Comparison of ENCODE assay signal across 30 cellular contexts in genomic region chr15:89323825-89324224, GRCh38.
"Had no signal": no experiment of that assay in that cellular context is flagged by ENCODE, and none has a peak within 500 bp of the region (broad histone marks: within the 10 kb centered on the region; RNA-seq: fewer than 3 reads in every experiment).

No MANE protein-coding gene starts in this region.

- H3K4me1 ChIP-seq: ascending aorta, parathyroid adenoma, psoas muscle, thyroid gland had no signal

- H3K9me3 ChIP-seq: ascending aorta, psoas muscle, right atrium auricular region, spleen, stomach, thyroid gland, upper lobe of left lung, vagina had no signal

- H3K9ac ChIP-seq: parathyroid adenoma had no signal

- H3K4me3 ChIP-seq: ascending aorta, cardiac muscle cell, coronary artery, dorsolateral prefrontal cortex, psoas muscle, right atrium auricular region, spleen, stomach, thyroid gland, upper lobe of left lung, vagina had no signal

- H3K27ac ChIP-seq: ascending aorta, cardiac muscle cell, coronary artery, parathyroid adenoma, psoas muscle, right atrium auricular region, spleen, stomach, thyroid gland, upper lobe of left lung, vagina had no signal

- ATAC-seq: naive thymus-derived CD8-positive, alpha-beta T cell; psoas muscle; T-cell had no signal

- H3K79me2 ChIP-seq: parathyroid adenoma had no signal

- H3K4me1 Mint-ChIP-seq: activated B cell treated with CpG ODN at 0.5 μM for 24 hours, brain, neural crest cell had no signal

- H3K4me3 Mint-ChIP-seq: activated B cell treated with CpG ODN at 0.5 μM for 24 hours; activated naive CD8-positive, alpha-beta T cell; activated T-helper 1 cell treated with anti-CD3 and anti-CD28 coated beads, Interleukin-12 subunit alpha, Interleukin-12 subunit beta, Interleukin-2, Interleukin-4 antibody, amounts not matched to agents 30 ng/mL and 10 ng/mL and 1 ng/mL, durations not matched to agents 14 hours and 24 hours and 36 hours; brain; naive thymus-derived CD8-positive, alpha-beta T cell; neural crest cell; T-cell; T-helper 2 cell treated with Interferon-gamma antibody and Interleukin-4, amounts not matched to agents 5 μg/mL and 100 μg/mL, for 36 hours had no signal

- H3K27me3 ChIP-seq: ascending aorta, cardiac muscle cell, dorsolateral prefrontal cortex, right atrium auricular region, spleen, stomach, thyroid gland, upper lobe of left lung, vagina had no signal

- H3K27me3 Mint-ChIP-seq: activated B cell treated with CpG ODN at 0.5 μM for 24 hours; activated naive CD8-positive, alpha-beta T cell; naive thymus-derived CD8-positive, alpha-beta T cell; T-cell had no signal

- H2AFZ ChIP-seq: parathyroid adenoma had no signal

- H3K9me3 Mint-ChIP-seq: activated B cell treated with CpG ODN at 0.5 μM for 24 hours; activated T-helper 1 cell treated with anti-CD3 and anti-CD28 coated beads, Interleukin-12 subunit alpha, Interleukin-12 subunit beta, Interleukin-2, Interleukin-4 antibody, amounts not matched to agents 30 ng/mL and 10 ng/mL and 1 ng/mL, durations not matched to agents 14 hours and 24 hours and 36 hours; brain; naive thymus-derived CD8-positive, alpha-beta T cell; neural crest cell; T-cell; T-helper 2 cell treated with Interferon-gamma antibody and Interleukin-4, amounts not matched to agents 5 μg/mL and 100 μg/mL, for 36 hours had no signal

- FAIRE-seq: endothelial cell of umbilical vein had no signal

- DNase-seq: activated B cell treated with CpG ODN at 0.5 μM for 24 hours; activated CD4-positive, alpha-beta T cell treated with anti-CD3 and anti-CD28 coated beads, Interleukin-2, amount 50 U/mL, for 1 hour; activated gamma-delta T cell; activated T-cell treated with anti-CD3 and anti-CD28 coated beads for 4 hours; dorsolateral prefrontal cortex; foreskin fibroblast; head of caudate nucleus; hypothalamus; midbrain; naive thymus-derived CD8-positive, alpha-beta T cell; nucleus accumbens; psoas muscle; spleen; stimulated activated CD4-positive, alpha-beta T cell treated with anti-CD3 and anti-CD28 coated beads, Interleukin-2, amount 100 ng/mL, for 48 hours; stomach; T-cell; thyroid gland; upper lobe of left lung had no signal

- H3K27ac Mint-ChIP-seq: activated B cell treated with CpG ODN at 0.5 μM for 24 hours; activated T-helper 1 cell treated with anti-CD3 and anti-CD28 coated beads, Interleukin-12 subunit alpha, Interleukin-12 subunit beta, Interleukin-2, Interleukin-4 antibody, amounts not matched to agents 30 ng/mL and 10 ng/mL and 1 ng/mL, durations not matched to agents 14 hours and 24 hours and 36 hours; T-helper 2 cell treated with Interferon-gamma antibody and Interleukin-4, amounts not matched to agents 5 μg/mL and 100 μg/mL, for 36 hours had no signal
